Comparison of ENCODE assay signal across 13 cellular contexts in the genomic region with DNA sequence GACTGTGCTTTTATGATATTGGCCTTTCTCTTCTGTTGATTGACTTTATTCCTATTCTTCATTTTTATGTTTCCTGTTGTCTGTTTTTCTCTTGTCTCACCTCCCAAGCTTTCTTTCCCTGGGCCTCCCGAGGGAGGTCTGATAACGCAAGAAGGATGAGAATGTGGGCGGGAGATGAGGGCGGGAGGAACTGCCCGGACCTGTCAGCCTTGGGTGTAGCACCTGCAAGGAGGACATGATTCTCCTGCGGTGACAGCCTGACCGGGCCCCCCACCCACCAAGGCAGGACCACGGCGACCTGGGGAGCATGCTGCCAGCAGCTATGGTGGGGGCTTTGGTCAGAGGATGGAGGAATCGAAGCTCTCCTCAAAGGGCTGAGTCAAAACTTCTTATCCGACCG.
A peak's percentile ranks its signal among the peaks of the same experiment; 100 is the strongest.
DNase-seq lines count a peak whose midpoint lies in the region; ATAC-seq and TF ChIP-seq lines count a peak whose summit lies in the region.
"Had no signal": no experiment of that assay in that cellular context is flagged by ENCODE, and none has a peak within 500 bp of the region (broad histone marks: within the 10 kb centered on the region; RNA-seq: fewer than 3 reads in every experiment).

No MANE protein-coding gene starts in this region.

- peaks cover 34% of the 10 kb centered on the region for H3K36me3 Mint-ChIP-seq in activated B cell treated with CpG ODN at 0.5 μM for 24 hours (ENCODE audit: low read depth)
- H3K36me3 Mint-ChIP-seq in stimulated activated memory B cell treated with anti-CD40 and anti-IgM and Interleukin-4, amounts not matched to agents 10 μg/mL and 1 μg/mL and 100 μg/mL, for 72 hours: peaks cover 44% of the 10 kb centered on the region
- H3K36me3 Mint-ChIP-seq: activated naive CD8-positive, alpha-beta T cell treated with anti-CD3 and anti-CD28 coated beads, Interleukin-2, amount 10 ng/mL, durations not matched to agents 7 days and 5 days had no signal

- no peak overlapping the region for H3K4me3 ChIP-seq in HEK293 (ENCODE audit: low read depth, low read length)
- H3K4me3 ChIP-seq: SJSA1 had no signal

- H3K27ac ChIP-seq in HEK293 (ENCODE audit: extremely low read depth, low read depth, low read length): peak overlapping the region; percentile 25; the same call in 1 of the 2 replicates
- H3K27ac ChIP-seq: SJSA1 had no signal

- ATAC-seq in activated B cell treated with CpG ODN at 0.5 μM for 24 hours (ENCODE audit: low read depth) (no peak), GM18867 (IDR thresholded peaks at IDR 0.05; ENCODE audit: unreplicated experiment) (no peak)
- no peak for ATAC-seq in stimulated activated memory B cell treated with anti-CD40 and anti-IgM and Interleukin-4, amounts not matched to agents 10 μg/mL and 1 μg/mL and 100 μg/mL, for 72 hours
- ATAC-seq: PC-3 had no signal

- CTCF ChIA-PET in HEK293 (lab: Yijun Ruan, JAX): interaction anchor here (0.6 to 4.9 kb wide), 51 partner anchors 9 to 638 kb away, joined by 3 to 50 read pairs (median 5); no protein-coding TSS in a partner anchor
- CTCF ChIA-PET in activated B cell treated with CpG ODN at 0.5 μM for 24 hours (lab: Charles Lee): interaction anchor here (0.8 to 2.6 kb wide), 17 partner anchors 9 to 270 kb away, joined by 3 to 15 read pairs (median 4); a partner anchor contains a TSS

- no peaks in the 10 kb centered on the region; a peak in 1 of 3 replicates for H3K36me3 ChIP-seq in HEK293 (ENCODE audit: control insufficient read depth in 2 of 2, insufficient read depth in 1 of 2, low read length in 2 of 2)
- H3K36me3 ChIP-seq: SJSA1 had no signal

- H3K27ac Mint-ChIP-seq in activated B cell treated with CpG ODN at 0.5 μM for 24 hours: peak overlapping the region; percentile 85
- H3K27ac Mint-ChIP-seq in stimulated activated memory B cell treated with anti-CD40 and anti-IgM and Interleukin-4, amounts not matched to agents 10 μg/mL and 1 μg/mL and 100 μg/mL, for 72 hours: peak overlapping the region; percentile 50
- H3K27ac Mint-ChIP-seq: activated naive CD8-positive, alpha-beta T cell treated with anti-CD3 and anti-CD28 coated beads, Interleukin-2, amount 10 ng/mL, durations not matched to agents 7 days and 5 days; stimulated activated naive CD8-positive, alpha-beta T cell treated with anti-CD3 and anti-CD28 coated beads, Interleukin-15, Interleukin-2, amounts not matched to agents 100 ng/mL and 50 ng/mL, for 24 hours; T-helper 2 cell treated with Interferon-gamma antibody and Interleukin-4, amounts not matched to agents 5 μg/mL and 100 μg/mL, for 36 hours had no signal

- POLR2A ChIA-PET in HEK293 (lab: Yijun Ruan, JAX): interaction anchor here (0.6 to 0.7 kb wide), 2 partner anchors 17 to 1113 kb away, joined by 3 to 5 read pairs; no protein-coding TSS in a partner anchor
- POLR2A ChIA-PET in activated B cell treated with CpG ODN at 0.5 μM for 24 hours (lab: Charles Lee): interaction anchor here (0.9 to 7.3 kb wide), 7 partner anchors 12 to 86 kb away, joined by 3 to 62 read pairs (median 4); a partner anchor contains a TSS

- TF ChIP-seq CTCF in HEK293 (tag by site-specific recombination; IDR thresholded peaks at IDR 0.05) (no peak), activated B cell treated with CpG ODN at 0.5 μM for 24 hours (IDR thresholded peaks at IDR 0.05) (no peak)

- H3K9me3 ChIP-seq in HEK293 (ENCODE audit: control insufficient read depth, insufficient read depth, low read depth, low read length): no peaks in the 10 kb centered on the region
- H3K9me3 ChIP-seq: SJSA1 had no signal

- H3K4me1 ChIP-seq in HEK293 (ENCODE audit: control insufficient read depth, insufficient read depth, low read length): peaks cover 12% of the 10 kb centered on the region; the same call in 1 of the 2 replicates
- H3K4me1 ChIP-seq: SJSA1 had no signal

- intact Hi-C loops in activated B cell treated with CpG ODN at 0.5 μM for 24 hours (cut with micrococcal nuclease): no loop called here

- no peaks in the 10 kb centered on the region for H3K9me3 Mint-ChIP-seq in activated B cell treated with CpG ODN at 0.5 μM for 24 hours
- H3K9me3 Mint-ChIP-seq in stimulated activated memory B cell treated with anti-CD40 and anti-IgM and Interleukin-4, amounts not matched to agents 10 μg/mL and 1 μg/mL and 100 μg/mL, for 72 hours: no peaks in the 10 kb centered on the region
- H3K9me3 Mint-ChIP-seq: activated naive CD8-positive, alpha-beta T cell treated with anti-CD3 and anti-CD28 coated beads, Interleukin-2, amount 10 ng/mL, durations not matched to agents 7 days and 5 days; stimulated activated naive CD8-positive, alpha-beta T cell treated with anti-CD3 and anti-CD28 coated beads, Interleukin-15, Interleukin-2, amounts not matched to agents 100 ng/mL and 50 ng/mL, for 24 hours; T-helper 2 cell treated with Interferon-gamma antibody and Interleukin-4, amounts not matched to agents 5 μg/mL and 100 μg/mL, for 36 hours had no signal

- H3K4me1 Mint-ChIP-seq in activated B cell treated with CpG ODN at 0.5 μM for 24 hours: peaks cover 96% of the 10 kb centered on the region
- peaks cover 88% of the 10 kb centered on the region for H3K4me1 Mint-ChIP-seq in stimulated activated memory B cell treated with anti-CD40 and anti-IgM and Interleukin-4, amounts not matched to agents 10 μg/mL and 1 μg/mL and 100 μg/mL, for 72 hours

- no peak for DNase-seq in activated B cell treated with CpG ODN at 0.5 μM for 24 hours
- peak; percentile 43 for DNase-seq in left kidney (ENCODE audit: low read depth, low spot score)
- no peak for DNase-seq in activated CD4-positive, CD25-positive, alpha-beta regulatory T cell (lab: John Stamatoyannopoulos, UW)
- no peak for DNase-seq in T-helper 2 cell
- DNase-seq: KG1 had no signal

- no peaks in the 10 kb centered on the region for H3K27me3 Mint-ChIP-seq in activated B cell treated with CpG ODN at 0.5 μM for 24 hours
- H3K27me3 Mint-ChIP-seq in stimulated activated memory B cell treated with anti-CD40 and anti-IgM and Interleukin-4, amounts not matched to agents 10 μg/mL and 1 μg/mL and 100 μg/mL, for 72 hours: no peaks in the 10 kb centered on the region
- H3K27me3 Mint-ChIP-seq: stimulated activated naive CD8-positive, alpha-beta T cell treated with anti-CD3 and anti-CD28 coated beads, Interleukin-15, Interleukin-2, amounts not matched to agents 100 ng/mL and 50 ng/mL, for 24 hours had no signal

- peak overlapping the region; percentile 17 for H3K4me3 Mint-ChIP-seq in activated B cell treated with CpG ODN at 0.5 μM for 24 hours
- no peak overlapping the region for H3K4me3 Mint-ChIP-seq in stimulated activated memory B cell treated with anti-CD40 and anti-IgM and Interleukin-4, amounts not matched to agents 10 μg/mL and 1 μg/mL and 100 μg/mL, for 72 hours
- H3K4me3 Mint-ChIP-seq: activated naive CD8-positive, alpha-beta T cell treated with anti-CD3 and anti-CD28 coated beads, Interleukin-2, amount 10 ng/mL, durations not matched to agents 7 days and 5 days; stimulated activated naive CD8-positive, alpha-beta T cell treated with anti-CD3 and anti-CD28 coated beads, Interleukin-15, Interleukin-2, amounts not matched to agents 100 ng/mL and 50 ng/mL, for 24 hours; T-helper 2 cell treated with Interferon-gamma antibody and Interleukin-4, amounts not matched to agents 5 μg/mL and 100 μg/mL, for 36 hours had no signal

TF ChIP-seq in HEK293, 187 proteins besides CTCF, POLR2A, EP300 and RAD21 (continues in another document):
- TF ChIP-seq ZNF266 (tag by site-specific recombination; IDR thresholded peaks at IDR 0.05; ENCODE audit: low read depth): no peak
- 0 out of 2 replicates have a peak, but pooled peaks have one; percentile 21 for TF ChIP-seq ZIC2 (tag by site-specific recombination; IDR thresholded peaks at IDR 0.05)
- TF ChIP-seq, protein P1, sequence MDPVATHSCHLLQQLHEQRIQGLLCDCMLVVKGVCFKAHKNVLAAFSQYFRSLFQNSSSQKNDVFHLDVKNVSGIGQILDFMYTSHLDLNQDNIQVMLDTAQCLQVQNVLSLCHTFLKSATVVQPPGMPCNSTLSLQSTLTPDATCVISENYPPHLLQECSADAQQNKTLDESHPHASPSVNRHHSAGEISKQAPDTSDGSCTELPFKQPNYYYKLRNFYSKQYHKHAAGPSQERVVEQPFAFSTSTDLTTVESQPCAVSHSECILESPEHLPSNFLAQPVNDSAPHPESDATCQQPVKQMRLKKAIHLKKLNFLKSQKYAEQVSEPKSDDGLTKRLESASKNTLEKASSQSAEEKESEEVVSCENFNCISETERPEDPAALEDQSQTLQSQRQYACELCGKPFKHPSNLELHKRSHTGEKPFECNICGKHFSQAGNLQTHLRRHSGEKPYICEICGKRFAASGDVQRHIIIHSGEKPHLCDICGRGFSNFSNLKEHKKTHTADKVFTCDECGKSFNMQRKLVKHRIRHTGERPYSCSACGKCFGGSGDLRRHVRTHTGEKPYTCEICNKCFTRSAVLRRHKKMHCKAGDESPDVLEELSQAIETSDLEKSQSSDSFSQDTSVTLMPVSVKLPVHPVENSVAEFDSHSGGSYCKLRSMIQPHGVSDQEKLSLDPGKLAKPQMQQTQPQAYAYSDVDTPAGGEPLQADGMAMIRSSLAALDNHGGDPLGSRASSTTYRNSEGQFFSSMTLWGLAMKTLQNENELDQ (tag by site-specific recombination; IDR thresholded peaks at IDR 0.05; ENCODE audit: low read depth): no peak
- no peak for TF ChIP-seq ZNF433 (tag by site-specific recombination; IDR thresholded peaks at IDR 0.05; ENCODE audit: low read depth)
- TF ChIP-seq BCL11B (tag by site-specific recombination; IDR thresholded peaks at IDR 0.05; ENCODE audit: low read depth): no peak
- peak; percentile 22; the same call in 1 of the 2 replicates for TF ChIP-seq KLF16 (tag by site-specific recombination; IDR thresholded peaks at IDR 0.05)
- TF ChIP-seq, protein P2, sequence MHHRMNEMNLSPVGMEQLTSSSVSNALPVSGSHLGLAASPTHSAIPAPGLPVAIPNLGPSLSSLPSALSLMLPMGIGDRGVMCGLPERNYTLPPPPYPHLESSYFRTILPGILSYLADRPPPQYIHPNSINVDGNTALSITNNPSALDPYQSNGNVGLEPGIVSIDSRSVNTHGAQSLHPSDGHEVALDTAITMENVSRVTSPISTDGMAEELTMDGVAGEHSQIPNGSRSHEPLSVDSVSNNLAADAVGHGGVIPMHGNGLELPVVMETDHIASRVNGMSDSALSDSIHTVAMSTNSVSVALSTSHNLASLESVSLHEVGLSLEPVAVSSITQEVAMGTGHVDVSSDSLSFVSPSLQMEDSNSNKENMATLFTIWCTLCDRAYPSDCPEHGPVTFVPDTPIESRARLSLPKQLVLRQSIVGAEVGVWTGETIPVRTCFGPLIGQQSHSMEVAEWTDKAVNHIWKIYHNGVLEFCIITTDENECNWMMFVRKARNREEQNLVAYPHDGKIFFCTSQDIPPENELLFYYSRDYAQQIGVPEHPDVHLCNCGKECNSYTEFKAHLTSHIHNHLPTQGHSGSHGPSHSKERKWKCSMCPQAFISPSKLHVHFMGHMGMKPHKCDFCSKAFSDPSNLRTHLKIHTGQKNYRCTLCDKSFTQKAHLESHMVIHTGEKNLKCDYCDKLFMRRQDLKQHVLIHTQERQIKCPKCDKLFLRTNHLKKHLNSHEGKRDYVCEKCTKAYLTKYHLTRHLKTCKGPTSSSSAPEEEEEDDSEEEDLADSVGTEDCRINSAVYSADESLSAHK (tag by site-specific recombination; IDR thresholded peaks at IDR 0.05): no peak
- no peak for TF ChIP-seq ZNF121 (tag by site-specific recombination; IDR thresholded peaks at IDR 0.05)
